ENCODE assay signal across 15 cellular contexts in genomic region chr18:3983351-3983969, GRCh38.
A peak's percentile ranks its signal among the peaks of the same experiment; 100 is the strongest.
DNase-seq lines count a peak whose midpoint lies in the region; ATAC-seq, FAIRE-seq and TF ChIP-seq lines count a peak whose summit lies in the region.
"Had no signal": no experiment of that assay in that cellular context is flagged by ENCODE, and none has a peak within 500 bp of the region (broad histone marks: within the 10 kb centered on the region; RNA-seq: fewer than 3 reads in every experiment).

No MANE protein-coding gene starts in this region.

- H2BK20ac ChIP-seq in IMR-90 (ENCODE audit: low read depth, low read length), result peak overlapping the region; percentile 29

- peak overlapping the region in 1 of 2 experiments; percentile 4; a peak in 1 of 4 replicates for H4K8ac ChIP-seq in IMR-90 (ENCODE audit: low read depth in 2 of 2, low read length in 2 of 2)

- H2BK15ac ChIP-seq in IMR-90 (ENCODE audit: low read depth, low read length), result peak overlapping the region; percentile 31; the same call in 1 of the 3 replicates

- no peaks in the 10 kb centered on the region for H3K79me2 ChIP-seq in astrocyte (ENCODE audit: insufficient read depth, low read length)

- no peak overlapping the region; the same call in 1 of the 2 replicates for H3K14ac ChIP-seq in IMR-90 (replicated peaks; ENCODE audit: low read depth, low read length)

- TF ChIP-seq POLR2A in IMR-90 (IDR thresholded peaks at IDR 0.05; ENCODE audit: low read depth, low read length), result no peak

- 0 out of 2 replicates have a peak overlapping the region, but pooled peaks have one; percentile 33 for H3K23ac ChIP-seq in IMR-90 (ENCODE audit: low read depth, low read length)

- POLR2A ChIA-PET in IMR-90 (lab: Charles Lee; ENCODE audit: unreplicated experiment), result no interaction called here

- peak overlapping the region; percentile 84; the same call in 1 of the 2 replicates for H3K18ac ChIP-seq in IMR-90 (ENCODE audit: low read depth, low read length)

- dilution Hi-C loops in IMR-90 (cut with HindIII; ENCODE audit: low sequenced_read_pairs, unreplicated experiment), result no loop called here

- CTCF ChIA-PET in IMR-90 (lab: Yijun Ruan, JAX), result no interaction called here

- H3K27ac ChIP-seq in IMR-90 (ENCODE audit: insufficient read depth, low read length), result no peak overlapping the region
- H3K27ac ChIP-seq in astrocyte (ENCODE audit: low read depth, low read length), result peak overlapping the region; percentile 44
- H3K27ac ChIP-seq in psoas muscle, result no peak overlapping the region
- H3K27ac ChIP-seq in left ventricle myocardium inferior (replicated peaks), result no peak overlapping the region
- H3K27ac ChIP-seq: upper lobe of right lung had no signal

- no peak overlapping the region for H3K27ac Mint-ChIP-seq in astrocyte (ENCODE audit: unreplicated experiment)
- H3K27ac Mint-ChIP-seq: activated CD4-positive, alpha-beta T cell treated with anti-CD3 and anti-CD28 coated beads, Interleukin-2, amount 10 ng/mL, durations not matched to agents 24 days and 14 days had no signal

- peak; percentile 45 for ATAC-seq in IMR-90 (ENCODE audit: low read depth)
- no peak for ATAC-seq in psoas muscle
- ATAC-seq: upper lobe of right lung had no signal

- peak overlapping the region; percentile 60 for H2BK120ac ChIP-seq in IMR-90 (ENCODE audit: low read depth, low read length)

- H3K79me1 ChIP-seq in IMR-90 (ENCODE audit: low read depth in 1 of 2, low read length in 2 of 2), result no peaks in the 10 kb centered on the region

- H3K36me3 Mint-ChIP-seq in astrocyte (ENCODE audit: low read depth, unreplicated experiment), result no peaks in the 10 kb centered on the region

- intact Hi-C loops in IMR-90 (cut with micrococcal nuclease), result no loop called here
- intact Hi-C loops in psoas muscle (cut with DNase I), result no loop called here
- intact Hi-C loops in left ventricle myocardium inferior (cut with micrococcal nuclease), result no loop called here

- H4K20me1 ChIP-seq in IMR-90 (ENCODE audit: insufficient read depth, low read length) (no peaks in the 10 kb centered on the region), astrocyte (ENCODE audit: insufficient read depth, low read length) (no peaks in the 10 kb centered on the region)

- WGBS in IMR-90 (ENCODE audit: extremely low coverage in 2 of 2, insufficient read length in 1 of 2), 2 experiments, result 20% methylated on average over 1 of the region's 5 CpGs; no CpG with 5 or more reads in 1 of the 2 experiments
- 49 to 58% (median 52%) methylated on average over 5 of the region's 5 CpGs for WGBS in psoas muscle, 3 donors

- H3K27me3 Mint-ChIP-seq in astrocyte (ENCODE audit: low read depth, unreplicated experiment), result no peaks in the 10 kb centered on the region
- H3K27me3 Mint-ChIP-seq: activated CD4-positive, alpha-beta T cell treated with anti-CD3 and anti-CD28 coated beads, Interleukin-2, amount 10 ng/mL, durations not matched to agents 24 days and 14 days had no signal

- no peak overlapping the region for H3K4me3 Mint-ChIP-seq in astrocyte (ENCODE audit: unreplicated experiment)
- H3K4me3 Mint-ChIP-seq: activated CD4-positive, alpha-beta T cell treated with anti-CD3 and anti-CD28 coated beads, Interleukin-2, amount 10 ng/mL, durations not matched to agents 24 days and 14 days had no signal

- FAIRE-seq in astrocyte (lab: Jason Lieb, UNC), result peak; percentile 87
- FAIRE-seq: colon had no signal

- peak overlapping the region; percentile 39; the same call in 1 of the 2 replicates for H4K91ac ChIP-seq in IMR-90 (ENCODE audit: insufficient read depth, low read depth, low read length)

- no peak for TF ChIP-seq RAD21 in IMR-90 (IDR thresholded peaks at IDR 0.05; ENCODE audit: low read length)

- in situ Hi-C loops in IMR-90 (cut with MboI; ENCODE audit: low sequenced_read_pairs), result loop anchor here (10.0 kb wide), 1 partner anchor 699 kb away; no protein-coding TSS in a partner anchor

- no peak overlapping the region for H3K4me3 ChIP-seq in IMR-90 (ENCODE audit: insufficient read depth, low read depth, low read length)
- no peak overlapping the region for H3K4me3 ChIP-seq in astrocyte (ENCODE audit: insufficient read depth, low read depth, low read length)
- no peak overlapping the region for H3K4me3 ChIP-seq in psoas muscle
- no peak overlapping the region for H3K4me3 ChIP-seq in left ventricle myocardium inferior
- H3K4me3 ChIP-seq: skin epidermis, upper lobe of right lung had no signal

- 0 out of 2 replicates have a peak overlapping the region, but pooled peaks have one; percentile 28 for H3K4ac ChIP-seq in IMR-90 (ENCODE audit: low read depth, low read length)

- H2AFZ ChIP-seq in IMR-90 (replicated peaks; ENCODE audit: low read length, poor library complexity) (no peak overlapping the region), astrocyte (ENCODE audit: low read depth, low read length) (no peak overlapping the region)

- H3K4me1 ChIP-seq in IMR-90 (ENCODE audit: control insufficient read depth, insufficient read depth, low read length), result peaks cover 13% of the 10 kb centered on the region
- peaks cover 33% of the 10 kb centered on the region for H3K4me1 ChIP-seq in astrocyte (ENCODE audit: insufficient read depth, low read length)
- H3K4me1 ChIP-seq in psoas muscle, result no peaks in the 10 kb centered on the region
- H3K4me1 ChIP-seq in left ventricle myocardium inferior, result no peaks in the 10 kb centered on the region
- H3K4me1 ChIP-seq: upper lobe of right lung had no signal

- H2AK9ac ChIP-seq in IMR-90 (replicated peaks; ENCODE audit: low read depth, low read length, poor library complexity), result no peak overlapping the region

- H2BK5ac ChIP-seq in IMR-90 (ENCODE audit: low read depth, low read length, poor library complexity, severe bottlenecking), result peak overlapping the region; percentile 36

- TF ChIP-seq CTCF in AG09319 (IDR thresholded peaks at IDR 0.05; ENCODE audit: low read depth, low read length) (no peak), IMR-90 (conservative IDR thresholded peaks at IDR 0.05; ENCODE audit: low read depth, low read length) (no peak), astrocyte (IDR thresholded peaks at IDR 0.05; ENCODE audit: insufficient read depth, low read depth, low read length) (no peak), psoas muscle (IDR thresholded peaks at IDR 0.05) (no peak), left ventricle myocardium inferior (IDR thresholded peaks at IDR 0.05; ENCODE audit: borderline replicate concordance) (no peak)

- H3K36me3 ChIP-seq in IMR-90 (ENCODE audit: control insufficient read depth, insufficient read depth, low read length), result no peaks in the 10 kb centered on the region
- no peaks in the 10 kb centered on the region for H3K36me3 ChIP-seq in astrocyte (ENCODE audit: insufficient read depth, low read length)
- no peaks in the 10 kb centered on the region for H3K36me3 ChIP-seq in psoas muscle (ENCODE audit: insufficient read depth in 1 of 2, low read depth in 1 of 2)
- H3K36me3 ChIP-seq in left ventricle myocardium inferior, result no peaks in the 10 kb centered on the region
- H3K36me3 ChIP-seq: upper lobe of right lung had no signal

- DNase-seq in AG09319 (ENCODE audit: extremely low read depth, low read depth) (peak; percentile 27), IMR-90 (peak; percentile 91), astrocyte (ENCODE audit: low read depth) (peak; percentile 97), iris pigment epithelial cell (ENCODE audit: low read depth) (peak; percentile 31), psoas muscle (no peak), NCI-H1694 (lab: John Stamatoyannopoulos, UW) (no peak), mucosa of gallbladder (ENCODE audit: low spot score) (no peak), left ventricle myocardium inferior (no peak)
- DNase-seq: activated CD4-positive, alpha-beta T cell treated with anti-CD3 and anti-CD28 coated beads, Interleukin-2, amount 10 ng/mL, durations not matched to agents 24 days and 14 days; activated gamma-delta T cell treated with Interleukin-2 at 50 U/mL for 16 hours; CD8-positive, alpha-beta memory T cell; hippocampal formation; upper lobe of right lung had no signal

- H3K9me3 ChIP-seq in IMR-90 (ENCODE audit: control insufficient read depth, insufficient read depth, low read length), result peaks cover 2% of the 10 kb centered on the region; the same call in 1 of the 2 replicates
- H3K9me3 ChIP-seq in astrocyte (ENCODE audit: insufficient read depth, low read depth, low read length), result no peaks in the 10 kb centered on the region
- peaks cover 5% of the 10 kb centered on the region for H3K9me3 ChIP-seq in psoas muscle
- H3K9me3 ChIP-seq in left ventricle myocardium inferior (replicated peaks), result peaks cover 19% of the 10 kb centered on the region
- H3K9me3 ChIP-seq: upper lobe of right lung had no signal

- H2AK5ac ChIP-seq in IMR-90 (ENCODE audit: low read depth, low read length), result no peak overlapping the region

- no TSS peak for BruUV-seq in IMR-90 (replicated peaks; lab: Mats Ljungman, UMichigan)

- H4K5ac ChIP-seq in IMR-90 (ENCODE audit: low read depth, low read length), result peak overlapping the region; percentile 23

- H3K9me1 ChIP-seq in IMR-90 (ENCODE audit: insufficient read depth, low read length), result peaks cover 15% of the 10 kb centered on the region

- no peak overlapping the region for H3K9ac ChIP-seq in IMR-90 (ENCODE audit: low read depth, low read length)
- H3K9ac ChIP-seq in astrocyte (ENCODE audit: low read length), result peak overlapping the region; percentile 32

- peaks cover 4% of the 10 kb centered on the region for H3K9me3 Mint-ChIP-seq in astrocyte (ENCODE audit: unreplicated experiment)

- H3K4me2 ChIP-seq in IMR-90 (ENCODE audit: low read depth, low read length) (peak overlapping the region; percentile 8; the same call in 1 of the 2 replicates), astrocyte (ENCODE audit: low read length) (peak overlapping the region; percentile 50)

- H3K4me1 Mint-ChIP-seq in astrocyte (ENCODE audit: low read depth, unreplicated experiment), result peaks cover 24% of the 10 kb centered on the region

- H3K27me3 ChIP-seq in IMR-90 (ENCODE audit: control insufficient read depth, insufficient read depth, low read length), result no peaks in the 10 kb centered on the region
- H3K27me3 ChIP-seq in astrocyte (ENCODE audit: insufficient read depth, low read length), result no peaks in the 10 kb centered on the region
- H3K27me3 ChIP-seq in psoas muscle (ENCODE audit: insufficient read depth in 3 of 3, low read length in 2 of 3), result no peaks in the 10 kb centered on the region
- no peaks in the 10 kb centered on the region for H3K27me3 ChIP-seq in left ventricle myocardium inferior (ENCODE audit: low read depth)
- H3K27me3 ChIP-seq: upper lobe of right lung had no signal

- no peak overlapping the region for H3K56ac ChIP-seq in IMR-90 (ENCODE audit: extremely low read depth, insufficient read depth, low read length)

TF ChIP-seq in IMR-90, 13 proteins besides CTCF, POLR2A, EP300 and RAD21 (continues in another document):
- TF ChIP-seq FOS (IDR thresholded peaks at IDR 0.05; ENCODE audit: low read depth, low read length) (no peak), BHLHE40 (IDR thresholded peaks at IDR 0.05; ENCODE audit: low read depth, low read length) (0 out of 2 replicates have a peak, but pooled peaks have one; percentile 13), NFE2L2 (IDR thresholded peaks at IDR 0.05; ENCODE audit: low read depth, low read length) (no peak), MXI1 (IDR thresholded peaks at IDR 0.05; ENCODE audit: borderline replicate concordance, low read depth, low read length) (no peak)

Comparison
In these comparisons a context has a peak if more than half of its experiments do, and no peak if none do; other contexts are left out.
1. DNase-seq: peak in AG09319 (single experiment), IMR-90 (single experiment), astrocyte (single experiment) and iris pigment epithelial cell (single experiment); none in psoas muscle (0 of 2), NCI-H1694 (single experiment), mucosa of gallbladder (single experiment) and left ventricle myocardium inferior (single experiment).